Comparison of ENCODE assay signal across 8 cellular contexts in genomic region chr1:207050768-207051614, GRCh38. TPM values are rescaled to one million over a fixed set of nuclear protein-coding genes. Genes with fewer than 3 reads are reported as not detected.
DNase-seq lines count a peak whose midpoint lies in the region; ATAC-seq and TF ChIP-seq lines count a peak whose summit lies in the region.

Gene YOD1 (minus strand): TSS chr1:207051208. CDS start chr1:207051030, 178 bp downstream.

- H3K9me3 ChIP-seq in spleen = no peaks in the 10 kb centered on the region

- intact Hi-C loops in spleen (cut with DNase I; ENCODE audit: low total_unique reads) = no loop called here

- peaks cover 0 to 42% (median 21%) of the 10 kb centered on the region in 6 donors for H3K36me3 ChIP-seq in spleen

- 6 to 12% (median 7%) methylated on average over 35 to 47 of the region's 47 CpGs for WGBS in spleen, 5 donors

- H3K4me3 ChIP-seq in spleen = peak within 1 kb of the TSS; percentile 86 to 99 (median 93)

- peak within 1 kb of the TSS; percentile 85 to 96 (median 93) for H3K27ac ChIP-seq in spleen

- peak; percentile 95 for DNase-seq in NCI-H345 (lab: John Stamatoyannopoulos, UW)
- DNase-seq in activated CD4-positive, CD25-positive, alpha-beta regulatory T cell treated with anti-CD3 and anti-CD28 coated beads, Interleukin-2, amount 50 U/mL, for 16 hours (ENCODE audit: low read depth, low spot score) = peak; percentile 74
- DNase-seq in central memory CD4-positive, alpha-beta T cell = peak; percentile 85
- DNase-seq in islet precursor cell = peak; percentile 94
- peak; percentile 95 for DNase-seq in spleen

- TF ChIP-seq CTCF in spleen (IDR thresholded peaks at IDR 0.05 in 8 of 11, conservative IDR thresholded peaks at IDR 0.05 in 3 of 11) = peak in 3 of 11 experiments; percentile 20 to 36 (median 28)

- H3K4me1 ChIP-seq in spleen = peaks cover 29 to 86% (median 73%) of the 10 kb centered on the region in 6 donors

- no peaks in the 10 kb centered on the region for H3K27me3 ChIP-seq in spleen (replicated peaks in 1 of 7)

- TF ChIP-seq POLR2A in spleen (IDR thresholded peaks at IDR 0.05) = no peak

- peak; percentile 44 for ATAC-seq in GM18502 (IDR thresholded peaks at IDR 0.05; ENCODE audit: poor library complexity, unreplicated experiment)
- peak; percentile 45 for ATAC-seq in HG03097 (IDR thresholded peaks at IDR 0.05; ENCODE audit: low FRiP score, unreplicated experiment)
- ATAC-seq in HG03457 (IDR thresholded peaks at IDR 0.05; ENCODE audit: unreplicated experiment) = no peak

RNA-seq across cellular contexts. Expression of gene YOD1, which starts in this region (rescaled TPM):
- total RNA-seq in spleen = 10 to 100 TPM in 6 of 7 donors, 1 to 10 TPM in 1; 9.8 to 23.2 (median 16.5) TPM
- polyA plus RNA-seq in spleen = 1 to 10 TPM; 2.8 to 3.6 (median 3.1) TPM
